Comparison of ENCODE assay signal across 13 cellular contexts in genomic region chr12:108685469-108686247, GRCh38. TPM values are rescaled to one million over a fixed set of nuclear protein-coding genes. Genes with fewer than 3 reads are reported as not detected.
DNase-seq lines count a peak whose midpoint lies in the region; ATAC-seq and TF ChIP-seq lines count a peak whose summit lies in the region.
"Had no signal": no experiment of that assay in that cellular context is flagged by ENCODE, and none has a peak within 500 bp of the region (broad histone marks: within the 10 kb centered on the region; RNA-seq: fewer than 3 reads in every experiment).

No MANE protein-coding gene starts in this region.

- no peak for TF ChIP-seq CTCF in heart right ventricle (IDR thresholded peaks at IDR 0.05)
- TF ChIP-seq CTCF in mammary epithelial cell (conservative IDR thresholded peaks at IDR 0.05 in 1 of 2, IDR thresholded peaks at IDR 0.05 in 1 of 2; ENCODE audit: extremely low read depth in 1 of 2, insufficient read depth in 1 of 2, low read depth in 1 of 2, low read length in 2 of 2), result no peak

- peaks cover 94% of the 10 kb centered on the region for H3K79me2 ChIP-seq in mammary epithelial cell (ENCODE audit: insufficient read depth, low read length)

- H4K20me1 ChIP-seq in mammary epithelial cell (ENCODE audit: insufficient read depth, low read length), result no peaks in the 10 kb centered on the region

- BruUV-seq in mammary epithelial cell (replicated peaks; lab: Mats Ljungman, UMichigan), result no TSS peak

- 34 to 39% methylated on average over 4 of the region's 4 CpGs for WGBS in heart right ventricle, 2 donors
- 97% methylated on average over 4 of the region's 4 CpGs for WGBS in mammary epithelial cell (ENCODE audit: low coverage, missing lambda C conversion rate)
- 33% methylated on average over 4 of the region's 4 CpGs for WGBS in urinary bladder

- H3K4me3 ChIP-seq in heart right ventricle (no peak overlapping the region), mammary epithelial cell (replicated peaks in 1 of 3; ENCODE audit: insufficient read depth in 1 of 3, low read depth in 2 of 3, low read length in 3 of 3) (no peak overlapping the region), muscle layer of duodenum (ENCODE audit: low read depth in 1 of 2, low read length in 2 of 2) (no peak overlapping the region), urinary bladder (ENCODE audit: low read depth, low read length) (no peak overlapping the region)

- dilution Hi-C loops in mammary epithelial cell (cut with HindIII; ENCODE audit: low sequenced_read_pairs), result no loop called here

- CTCF ChIA-PET in mammary epithelial cell (lab: Charles Lee; ENCODE audit: low non-redundant PET), result interaction anchor here (0.7 kb wide), 1 partner anchor 10 kb away, joined by 3 read pairs; no protein-coding TSS in a partner anchor

- ATAC-seq in heart right ventricle (peak in 1 of 8 donors; percentile 12), left cardiac atrium (no peak), HG03097 (IDR thresholded peaks at IDR 0.05; ENCODE audit: low FRiP score, unreplicated experiment) (no peak)
- ATAC-seq: activated CD4-positive, alpha-beta T cell treated with anti-CD3 and anti-CD28 coated beads for 36 hours had no signal

- H3K4me1 ChIP-seq in heart right ventricle, result peaks cover 30 to 89% (median 62%) of the 10 kb centered on the region in 9 donors
- H3K4me1 ChIP-seq in mammary epithelial cell (ENCODE audit: insufficient read depth, low read length), result peaks cover 29% of the 10 kb centered on the region
- peaks cover 27 to 53% of the 10 kb centered on the region in 2 donors for H3K4me1 ChIP-seq in muscle layer of duodenum (ENCODE audit: control insufficient read depth in 1 of 2, insufficient read depth in 2 of 2, low read length in 2 of 2)
- no peaks in the 10 kb centered on the region for H3K4me1 ChIP-seq in urinary bladder (ENCODE audit: insufficient read depth)

- H3K36me3 ChIP-seq in heart right ventricle (peaks cover 0 to 5% (median 0%) of the 10 kb centered on the region in 9 donors), mammary epithelial cell (ENCODE audit: insufficient read depth, low read length) (peaks cover 5% of the 10 kb centered on the region), muscle layer of duodenum (ENCODE audit: control insufficient read depth in 1 of 2, insufficient read depth in 2 of 2, low read length in 2 of 2) (no peaks in the 10 kb centered on the region), urinary bladder (ENCODE audit: insufficient read depth) (no peaks in the 10 kb centered on the region)

- no peaks in the 10 kb centered on the region for H3K27me3 ChIP-seq in heart right ventricle
- H3K27me3 ChIP-seq in mammary epithelial cell (ENCODE audit: insufficient read depth, low read length), result no peaks in the 10 kb centered on the region
- no peaks in the 10 kb centered on the region for H3K27me3 ChIP-seq in muscle layer of duodenum (ENCODE audit: low read depth, low read length)

- peak overlapping the region; percentile 6 for H3K4me2 ChIP-seq in mammary epithelial cell (ENCODE audit: insufficient read depth, low read depth, low read length)

- no peak for DNase-seq in heart right ventricle
- DNase-seq in left cardiac atrium, result no peak
- peak; percentile 32 for DNase-seq in mammary epithelial cell
- DNase-seq in EL, result no peak
- no peak for DNase-seq in amniotic stem cell (lab: John Stamatoyannopoulos, UW)
- DNase-seq: activated CD4-positive, alpha-beta T cell treated with anti-CD3 and anti-CD28 coated beads for 36 hours; NCI-H146; SHP77 treated with DMSO at 0.1 percent for 48 hours; stimulated activated CD4-positive, alpha-beta T cell treated with anti-CD3 and anti-CD28 coated beads, Interleukin-4, amount 100 ng/mL, for 24 hours had no signal

- in situ Hi-C loops in mammary epithelial cell (cut with MboI; ENCODE audit: low sequenced_read_pairs in 2 of 2), result no loop called here

- H3K9me3 ChIP-seq in heart right ventricle (no peaks in the 10 kb centered on the region), mammary epithelial cell (replicated peaks; ENCODE audit: insufficient read depth, low read length) (no peaks in the 10 kb centered on the region), muscle layer of duodenum (ENCODE audit: control insufficient read depth in 1 of 2, low read length in 2 of 2) (no peaks in the 10 kb centered on the region)

- H2AFZ ChIP-seq in mammary epithelial cell (ENCODE audit: low read depth, low read length), result no peak overlapping the region

- H3K27ac ChIP-seq in heart right ventricle (peak overlapping the region; percentile 17 to 91 (median 64)), mammary epithelial cell (ENCODE audit: insufficient read depth, low read depth, low read length) (peak overlapping the region; percentile 7), muscle layer of duodenum (ENCODE audit: low read length) (peak overlapping the region; percentile 75), urinary bladder (ENCODE audit: low read depth) (peak overlapping the region; percentile 45)
- H3K27ac ChIP-seq: HL-60 had no signal

- no peak overlapping the region for H3K9ac ChIP-seq in mammary epithelial cell (ENCODE audit: insufficient read depth, low read length)

- intact Hi-C loops in heart right ventricle (cut with DNase I) (loop anchor here in 1 of 10 donors (5.0 kb wide), 1 partner anchor 117 kb away; no protein-coding TSS in a partner anchor), left cardiac atrium (cut with DNase I) (no loop called here), mammary epithelial cell (cut with micrococcal nuclease) (no loop called here)

RNA-seq across cellular contexts. Expression of gene CORO1C, which starts 45.7 kb away (rescaled TPM):
- total RNA-seq in heart right ventricle (10 to 100 TPM; 50.2 to 88.6 (median 59.1) TPM), left cardiac atrium (100 to 1,000 TPM in 1 of 2 donors, 10 to 100 TPM in 1; 95.0 to 109 TPM), mammary epithelial cell (100 to 1,000 TPM; 173 to 245 TPM), urinary bladder (213 TPM)
- polyA plus RNA-seq in heart right ventricle (10 to 100 TPM; 25.5 to 34.5 TPM), mammary epithelial cell (188 TPM), urinary bladder (149 TPM)
- 790 TPM for polyA minus RNA-seq in mammary epithelial cell

RNA-seq across cellular contexts. Expression of gene SELPLG, which starts 52.0 kb away (rescaled TPM):
- total RNA-seq in heart right ventricle (10 to 100 TPM in 1 of 10 donors, 1 to 10 TPM in 9; 1.5 to 17.6 (median 2.4) TPM), left cardiac atrium (10 to 100 TPM in 1 of 2 donors, 1 to 10 TPM in 1; 4.5 to 12.5 TPM), mammary epithelial cell (under 1 TPM; 0.47 to 0.50 TPM), urinary bladder (3.6 TPM)
- polyA plus RNA-seq in heart right ventricle (1 to 10 TPM in 1 of 2 donors, under 1 TPM in 1; 0.88 to 3.9 TPM), mammary epithelial cell (0.63 TPM), urinary bladder (9.4 TPM)
- polyA minus RNA-seq in mammary epithelial cell, result not detected

Comparison
In these comparisons a context has a peak if more than half of its experiments do, and no peak if none do; other contexts are left out.
1. H3K27ac ChIP-seq: peak in every context shown above with its lines; median percentile 75 in muscle layer of duodenum; 64 in heart right ventricle; 45 in urinary bladder; 7 in mammary epithelial cell.